In genomic region chr11:8719260-8720190, GRCh38 we compare ENCODE assay signal across 8 cellular contexts. TPM values are rescaled to one million over a fixed set of nuclear protein-coding genes. Genes with fewer than 3 reads are reported as not detected.
DNase-seq lines count a peak whose midpoint lies in the region; ATAC-seq and TF ChIP-seq lines count a peak whose summit lies in the region.

No MANE protein-coding gene starts in this region.

- peak overlapping the region; percentile 10 for H3K9ac ChIP-seq in muscle layer of colon (ENCODE audit: low read length)

- no peaks in the 10 kb centered on the region for H3K27me3 ChIP-seq in muscle layer of colon (ENCODE audit: control insufficient read depth in 1 of 2, insufficient read depth in 2 of 2, low read length in 2 of 2)

- peak overlapping the region; percentile 96 for H3K27ac ChIP-seq in muscle layer of colon (ENCODE audit: low read depth, low read length)

- peaks cover 41% of the 10 kb centered on the region for H3K36me3 ChIP-seq in muscle layer of colon (ENCODE audit: insufficient read depth, low read length)

- peaks cover 91% of the 10 kb centered on the region for H3K4me1 ChIP-seq in muscle layer of colon (ENCODE audit: insufficient read depth, low read length)

- H3K9me3 ChIP-seq in muscle layer of colon (ENCODE audit: low read length) = no peaks in the 10 kb centered on the region

- intact Hi-C loops in Right ventricle myocardium inferior (cut with DNase I) = no loop called here
- intact Hi-C loops in cardiac septum (cut with DNase I) = loop anchor here (2.0 to 5.0 kb wide), 3 partner anchors 13 to 93 kb away; a partner anchor contains a TSS

- ATAC-seq in Right ventricle myocardium inferior (peak; percentile 68), HG02852 (IDR thresholded peaks at IDR 0.05; ENCODE audit: unreplicated experiment) (no peak)

- no peak for TF ChIP-seq CTCF in epithelial cell of esophagus (IDR thresholded peaks at IDR 0.05; ENCODE audit: insufficient read depth, low read depth, low read length, missing control alignments)

- no peak overlapping the region for H3K4me3 ChIP-seq in epithelial cell of esophagus (ENCODE audit: low read length)
- H3K4me3 ChIP-seq in muscle layer of colon (ENCODE audit: low read depth in 1 of 2, low read length in 2 of 2) = peak overlapping the region in 1 of 2 donors; percentile 14

- peak; percentile 74 for DNase-seq in Right ventricle myocardium inferior (ENCODE audit: missing footprints)
- no peak for DNase-seq in cardiac septum (ENCODE audit: low spot score)
- DNase-seq in epithelial cell of esophagus (ENCODE audit: low read depth) = peak; percentile 91
- DNase-seq in activated CD4-positive, alpha-beta T cell treated with anti-CD3 and anti-CD28 coated beads, Interleukin-2, amount 50 U/mL, for 48 hours = no peak
- DNase-seq in iPS-NIHi7 (ENCODE audit: extremely low spot score) = no peak
- DNase-seq in NCI-H1105 treated with DMSO at 0.1 percent for 48 hours (lab: John Stamatoyannopoulos, UW) = no peak

RNA-seq across cellular contexts. Expression of gene RPL27A, which starts 36.9 kb away (rescaled TPM):
- total RNA-seq in Right ventricle myocardium inferior = 679 TPM
- 462 TPM for total RNA-seq in cardiac septum

RNA-seq across cellular contexts. Expression of gene TRIM66, which starts 37.1 kb away (rescaled TPM):
- 3.5 TPM for total RNA-seq in Right ventricle myocardium inferior
- 3.0 TPM for total RNA-seq in cardiac septum

Comparison
In these comparisons a context has a peak if more than half of its experiments do, and no peak if none do; other contexts are left out.
1. DNase-seq: peak in Right ventricle myocardium inferior (single experiment) and epithelial cell of esophagus (single experiment); none in cardiac septum (single experiment), activated CD4-positive, alpha-beta T cell treated with anti-CD3 and anti-CD28 coated beads, Interleukin-2, amount 50 U/mL, for 48 hours (0 of 2), iPS-NIHi7 (single experiment) and NCI-H1105 treated with DMSO at 0.1 percent for 48 hours (single experiment).